ENCODE assay signal across 12 cellular contexts in genomic region chr13:31946091-31946770, GRCh38.
DNase-seq lines count a peak whose midpoint lies in the region; ATAC-seq, FAIRE-seq and TF ChIP-seq lines count a peak whose summit lies in the region.
"Had no signal": no experiment of that assay in that cellular context is flagged by ENCODE, and none has a peak within 500 bp of the region (broad histone marks: within the 10 kb centered on the region; RNA-seq: fewer than 3 reads in every experiment).

No MANE protein-coding gene starts in this region.

- intact Hi-C loops in HepG2 (cut with micrococcal nuclease; ENCODE audit: unreplicated experiment) (no loop called here), MCF 10A (cut with micrococcal nuclease) (loop anchor here (1.0 kb wide), 1 partner anchor 364 kb away; no protein-coding TSS in a partner anchor), left lung (cut with DNase I) (no loop called here)

- H3K9ac ChIP-seq in liver (ENCODE audit: low read depth in 1 of 2, low read length in 2 of 2) (no peak overlapping the region), HepG2 (ENCODE audit: insufficient read depth, low read depth, low read length) (no peak overlapping the region)

- H3K27me3 ChIP-seq in liver (ENCODE audit: control insufficient read depth in 4 of 4, insufficient read depth in 4 of 4, low read length in 3 of 4) = no peaks in the 10 kb centered on the region
- H3K27me3 ChIP-seq in HepG2 (ENCODE audit: control insufficient read depth in 1 of 2, insufficient read depth in 2 of 2, low read length in 2 of 2) = peaks cover 0 to 4% of the 10 kb centered on the region in 2 experiments; a peak in 1 of 5 replicates
- no peaks in the 10 kb centered on the region for H3K27me3 ChIP-seq in left lung
- H3K27me3 ChIP-seq: upper lobe of left lung had no signal

- no peak for TF ChIP-seq POLR2A in HepG2 (IDR thresholded peaks at IDR 0.05; ENCODE audit: insufficient read depth in 1 of 2, low read depth in 2 of 2, low read length in 2 of 2)

- POLR2A ChIA-PET in HepG2 (lab: Yijun Ruan, JAX) (no interaction called here), MCF 10A (lab: Yijun Ruan, JAX) (interaction anchor here (0.7 to 2.2 kb wide), 13 partner anchors 10 to 377 kb away, joined by 3 to 9 read pairs (median 4); partner anchors contain the start of gene FRY)

- H3K4me2 ChIP-seq in HepG2 (ENCODE audit: low read depth, low read length) = no peak overlapping the region

- peak overlapping the region; percentile 2 to 71 for H3K27ac ChIP-seq in liver (ENCODE audit: low read depth in 1 of 2, low read length in 2 of 2)
- H3K27ac ChIP-seq in HepG2 (ENCODE audit: extremely low read length, insufficient read depth, low read length) = no peak overlapping the region
- peak overlapping the region; percentile 27 to 51 for H3K27ac ChIP-seq in left lung

- TF ChIP-seq RAD21 in liver (IDR thresholded peaks at IDR 0.05) = no peak
- TF ChIP-seq RAD21 in HepG2 (CRISPR knock-in tag; IDR thresholded peaks at IDR 0.05) = no peak

- CTCF ChIA-PET in HepG2 (lab: Yijun Ruan, JAX; ENCODE audit: low intra/inter-chr PET ratio, low total read pairs) (no interaction called here), MCF 10A (lab: Yijun Ruan, JAX) (interaction anchor here (0.6 to 2.0 kb wide), 7 partner anchors 10 to 1054 kb away, joined by 3 to 6 read pairs (median 3); no protein-coding TSS in a partner anchor)

- peaks cover 2 to 26% (median 11%) of the 10 kb centered on the region in 4 donors for H3K4me1 ChIP-seq in liver (ENCODE audit: control insufficient read depth in 4 of 4, insufficient read depth in 4 of 4, low read length in 3 of 4)
- H3K4me1 ChIP-seq in HepG2 (ENCODE audit: insufficient read depth, low read length) = no peaks in the 10 kb centered on the region
- H3K4me1 ChIP-seq in left lung = peaks cover 8 to 63% of the 10 kb centered on the region in 2 donors

- peak overlapping the region; percentile 73 for H3K4me3 Mint-ChIP-seq in MCF 10A (ENCODE audit: unreplicated experiment)
- H3K4me3 Mint-ChIP-seq: memory B cell had no signal

- WGBS in liver = 50% methylated on average over 3 of the region's 3 CpGs
- 1% methylated on average over 3 of the region's 3 CpGs for WGBS in HepG2 (ENCODE audit: low lambda C conversion rate)

- no peaks in the 10 kb centered on the region for H4K20me1 ChIP-seq in HepG2 (ENCODE audit: insufficient read depth, low read length)

- DNase-seq in HepG2 (ENCODE audit: low spot score) (no peak), MCF 10A (ENCODE audit: unreplicated experiment) (no peak), left lung (no peak), D341Med (ENCODE audit: low spot score) (no peak)
- DNase-seq in stimulated activated naive CD8-positive, alpha-beta T cell treated with anti-CD3 and anti-CD28 coated beads, Interleukin-15, Interleukin-2, amounts not matched to agents 100 U/mL and 50 U/mL, for 24 hours = no peak
- DNase-seq: activated effector memory CD4-positive, alpha-beta T cell treated with anti-CD3 and anti-CD28 coated beads, Interleukin-2, amount 50 U/mL, for 16 hours; C1 segment of cervical spinal cord had no signal

- TF ChIP-seq EP300 in HepG2 (IDR thresholded peaks at IDR 0.05; ENCODE audit: low read depth in 2 of 2, low read length in 2 of 2) = no peak
- no peak for TF ChIP-seq EP300 in HepG2 (CRISPR knock-in tag; IDR thresholded peaks at IDR 0.05; ENCODE audit: borderline replicate concordance)

- no peaks in the 10 kb centered on the region for H3K27me3 Mint-ChIP-seq in MCF 10A (ENCODE audit: insufficient read depth, unreplicated experiment)
- H3K27me3 Mint-ChIP-seq: memory B cell had no signal

- in situ Hi-C loops in HepG2 (cut with HindIII; ENCODE audit: extremely low pct_ligation_motif_present, low pct_unique_long_range_greater_than_20kb) = no loop called here

- no peak overlapping the region for H2AFZ ChIP-seq in HepG2 (ENCODE audit: low read length)

- no peaks in the 10 kb centered on the region for H3K79me2 ChIP-seq in HepG2 (ENCODE audit: insufficient read depth, low read length)

- peak overlapping the region; percentile 86 for H3K27ac Mint-ChIP-seq in MCF 10A (ENCODE audit: low read depth, unreplicated experiment)
- H3K27ac Mint-ChIP-seq: memory B cell had no signal

- ATAC-seq in HepG2 (no peak), left lung (no peak), GM19328 (IDR thresholded peaks at IDR 0.05; ENCODE audit: unreplicated experiment) (no peak), HG02678 (IDR thresholded peaks at IDR 0.05; ENCODE audit: unreplicated experiment) (no peak)
- ATAC-seq in stimulated activated naive CD8-positive, alpha-beta T cell treated with anti-CD3 and anti-CD28 coated beads, Interleukin-15, Interleukin-2, amounts not matched to agents 100 U/mL and 50 U/mL, for 24 hours = no peak

- no peaks in the 10 kb centered on the region for H3K9me3 ChIP-seq in liver (ENCODE audit: control insufficient read depth in 4 of 4, low read length in 3 of 4)
- no peaks in the 10 kb centered on the region for H3K9me3 ChIP-seq in HepG2 (ENCODE audit: low read length)
- no peaks in the 10 kb centered on the region for H3K9me3 ChIP-seq in left lung
- H3K9me3 ChIP-seq: upper lobe of left lung had no signal

- no peaks in the 10 kb centered on the region for H3K36me3 Mint-ChIP-seq in MCF 10A (ENCODE audit: insufficient read depth, unreplicated experiment)
- H3K36me3 Mint-ChIP-seq: memory B cell had no signal

- H3K36me3 ChIP-seq in liver (ENCODE audit: control insufficient read depth in 4 of 4, insufficient read depth in 3 of 4, low read depth in 1 of 4, low read length in 3 of 4) (no peaks in the 10 kb centered on the region), HepG2 (replicated peaks in 1 of 2; ENCODE audit: control insufficient read depth in 1 of 2, insufficient read depth in 2 of 2, low read length in 2 of 2) (no peaks in the 10 kb centered on the region), left lung (no peaks in the 10 kb centered on the region)
- H3K36me3 ChIP-seq: upper lobe of left lung had no signal

- H3K9me3 Mint-ChIP-seq in MCF 10A (ENCODE audit: unreplicated experiment) = no peaks in the 10 kb centered on the region
- H3K9me3 Mint-ChIP-seq: memory B cell had no signal

- BruUV-seq in HepG2 (replicated peaks; lab: Mats Ljungman, UMichigan) = no TSS peak
- TSS peak; percentile 79 for BruUV-seq in MCF 10A (replicated peaks; lab: Mats Ljungman, UMichigan)

- TF ChIP-seq CTCF in liver (IDR thresholded peaks at IDR 0.05; ENCODE audit: low read depth, low read length, missing input control) (no peak), HepG2 (CRISPR knock-in tag; IDR thresholded peaks at IDR 0.05) (no peak), MCF 10A (IDR thresholded peaks at IDR 0.05; ENCODE audit: unreplicated experiment) (no peak), left lung (IDR thresholded peaks at IDR 0.05) (no peak)

- peak overlapping the region; percentile 11 to 44 (median 29) for H3K4me3 ChIP-seq in liver (ENCODE audit: low read depth in 1 of 3, low read length in 3 of 3)
- H3K4me3 ChIP-seq in HepG2 (replicated peaks in 1 of 3; ENCODE audit: insufficient read depth in 1 of 3, low read depth in 2 of 3, low read length in 3 of 3) = no peak overlapping the region
- peak overlapping the region in 1 of 2 donors; percentile 5 for H3K4me3 ChIP-seq in left lung

- no peak for FAIRE-seq in HepG2 (lab: Jason Lieb, UNC)

- peaks cover 47% of the 10 kb centered on the region for H3K4me1 Mint-ChIP-seq in MCF 10A (ENCODE audit: insufficient read depth, unreplicated experiment)

TF ChIP-seq in liver, 16 proteins besides CTCF, POLR2A, EP300 and RAD21 (continues in another document):
- TF ChIP-seq GABPA (IDR thresholded peaks at IDR 0.05 in 1 of 2, conservative IDR thresholded peaks at IDR 0.05 in 1 of 2) = no peak
- no peak for TF ChIP-seq FOXA1 (IDR thresholded peaks at IDR 0.05)
- TF ChIP-seq HNF4G (IDR thresholded peaks at IDR 0.05) = no peak
- no peak for TF ChIP-seq YY1 (IDR thresholded peaks at IDR 0.05)
- TF ChIP-seq, protein P1, sequence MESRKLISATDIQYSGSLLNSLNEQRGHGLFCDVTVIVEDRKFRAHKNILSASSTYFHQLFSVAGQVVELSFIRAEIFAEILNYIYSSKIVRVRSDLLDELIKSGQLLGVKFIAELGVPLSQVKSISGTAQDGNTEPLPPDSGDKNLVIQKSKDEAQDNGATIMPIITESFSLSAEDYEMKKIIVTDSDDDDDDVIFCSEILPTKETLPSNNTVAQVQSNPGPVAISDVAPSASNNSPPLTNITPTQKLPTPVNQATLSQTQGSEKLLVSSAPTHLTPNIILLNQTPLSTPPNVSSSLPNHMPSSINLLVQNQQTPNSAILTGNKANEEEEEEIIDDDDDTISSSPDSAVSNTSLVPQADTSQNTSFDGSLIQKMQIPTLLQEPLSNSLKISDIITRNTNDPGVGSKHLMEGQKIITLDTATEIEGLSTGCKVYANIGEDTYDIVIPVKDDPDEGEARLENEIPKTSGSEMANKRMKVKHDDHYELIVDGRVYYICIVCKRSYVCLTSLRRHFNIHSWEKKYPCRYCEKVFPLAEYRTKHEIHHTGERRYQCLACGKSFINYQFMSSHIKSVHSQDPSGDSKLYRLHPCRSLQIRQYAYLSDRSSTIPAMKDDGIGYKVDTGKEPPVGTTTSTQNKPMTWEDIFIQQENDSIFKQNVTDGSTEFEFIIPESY (IDR thresholded peaks at IDR 0.05) = no peak

TF ChIP-seq in HepG2, 621 proteins besides CTCF, POLR2A, EP300 and RAD21:
- TF ChIP-seq ATF3 (CRISPR knock-in tag; IDR thresholded peaks at IDR 0.05) = no peak
- TF ChIP-seq, protein P2, sequence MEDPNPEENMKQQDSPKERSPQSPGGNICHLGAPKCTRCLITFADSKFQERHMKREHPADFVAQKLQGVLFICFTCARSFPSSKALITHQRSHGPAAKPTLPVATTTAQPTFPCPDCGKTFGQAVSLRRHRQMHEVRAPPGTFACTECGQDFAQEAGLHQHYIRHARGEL (CRISPR knock-in tag; IDR thresholded peaks at IDR 0.05) = no peak

Comparison
In these comparisons a context has a peak if more than half of its experiments do, and no peak if none do; other contexts are left out.
1. H3K4me3 ChIP-seq: peak in liver (3 of 3); none in HepG2 (0 of 3).